8 cellular contexts compared by ENCODE assay signal in genomic region chr19:3556978-3557460, GRCh38. TPM values are rescaled to one million over a fixed set of nuclear protein-coding genes. Genes with fewer than 3 reads are reported as not detected.
DNase-seq lines count a peak whose midpoint lies in the region; ATAC-seq and TF ChIP-seq lines count a peak whose summit lies in the region.

No MANE protein-coding gene starts in this region.

- no peaks in the 10 kb centered on the region for H3K27me3 ChIP-seq in CD4-positive, alpha-beta T cell (ENCODE audit: control insufficient read depth, insufficient read depth, low read length)
- H3K27me3 ChIP-seq in Loucy (ENCODE audit: insufficient read depth, low read length, poor library complexity, severe bottlenecking), result no peaks in the 10 kb centered on the region
- no peaks in the 10 kb centered on the region for H3K27me3 ChIP-seq in neuron (ENCODE audit: insufficient read depth, low read length)
- H3K27me3 ChIP-seq in transverse colon, result no peaks in the 10 kb centered on the region

- CTCF ChIA-PET in CD4-positive, alpha-beta T cell (lab: Charles Lee), result interaction anchor here (1.0 to 3.4 kb wide), 3 partner anchors 9 to 29 kb away, joined by 3 to 33 read pairs (median 4); partner anchors contain the start of gene GIPC3

- H3F3A ChIP-seq in Loucy (ENCODE audit: low read depth), result no peaks in the 10 kb centered on the region

- H3K27ac Mint-ChIP-seq in CD4-positive, alpha-beta T cell, result peak overlapping the region; percentile 93

- 0% methylated on average over 1 to 58 of the region's 60 CpGs for WGBS in transverse colon (ENCODE audit: low coverage in 1 of 2), 2 donors

- peak overlapping the region; percentile 83 for H3K4me3 ChIP-seq in Loucy (ENCODE audit: low read length, poor library complexity, severe bottlenecking)
- H3K4me3 ChIP-seq in neuron (ENCODE audit: low read length), result peak overlapping the region; percentile 62
- H3K4me3 ChIP-seq in transverse colon, result peak overlapping the region; percentile 42 to 99 (median 84)

- peak overlapping the region; percentile 71 for H3K27ac ChIP-seq in CD4-positive, alpha-beta T cell (ENCODE audit: low read depth, low read length)
- H3K27ac ChIP-seq in epithelial cell of prostate (peak overlapping the region; percentile 60), transverse colon (peak overlapping the region; percentile 75 to 95 (median 88))

- H3K36me3 Mint-ChIP-seq in CD4-positive, alpha-beta T cell (ENCODE audit: low read depth), result peaks cover 13% of the 10 kb centered on the region

- peak; percentile 34 to 72 (median 52) for DNase-seq in CD4-positive, alpha-beta T cell
- peak; percentile 41 to 57 for DNase-seq in activated CD8-positive, alpha-beta memory T cell treated with anti-CD3 and anti-CD28 coated beads for 4 hours (ENCODE audit: low read depth in 2 of 2)
- DNase-seq in epithelial cell of prostate (ENCODE audit: low read depth, low spot score), result no peak
- DNase-seq in transverse colon, result peak; percentile 51
- DNase-seq in medulla oblongata (ENCODE audit: extremely low spot score), result no peak

- H3K4me1 ChIP-seq in Loucy (ENCODE audit: insufficient read depth, low read length, poor library complexity, severe bottlenecking) (peaks cover 29% of the 10 kb centered on the region), neuron (ENCODE audit: insufficient read depth, low read length) (peaks cover 14% of the 10 kb centered on the region), transverse colon (peaks cover 11 to 44% (median 27%) of the 10 kb centered on the region in 4 donors)

- H3K9me2 ChIP-seq in Loucy (replicated peaks; ENCODE audit: low read depth, low read length), result no peaks in the 10 kb centered on the region

- no peak for TF ChIP-seq EP300 in transverse colon (IDR thresholded peaks at IDR 0.05; ENCODE audit: low read depth)

- peaks cover 32% of the 10 kb centered on the region; the same call in 1 of the 2 replicates for H3K79me2 ChIP-seq in Loucy (ENCODE audit: insufficient read depth, low read length)

- no peaks in the 10 kb centered on the region for H3K9me3 Mint-ChIP-seq in CD4-positive, alpha-beta T cell

- H2AFZ ChIP-seq in Loucy (ENCODE audit: low read length), result peak overlapping the region; percentile 45; the same call in 1 of the 2 replicates
- H2AFZ ChIP-seq in neuron (ENCODE audit: low read depth, low read length), result peak overlapping the region; percentile 48

- intact Hi-C loops in CD4-positive, alpha-beta T cell (cut with DNase I, micrococcal nuclease), result loop anchor here in 1 of 2 experiments (1.0 kb wide), 3 partner anchors 15 to 70 kb away; partner anchors contain the start of genes FZR1 and HMG20B
- intact Hi-C loops in transverse colon (cut with DNase I; ENCODE audit: low total_unique reads), result no loop called here

- H3K36me3 ChIP-seq in Loucy (ENCODE audit: insufficient read depth, low read length) (no peaks in the 10 kb centered on the region), neuron (ENCODE audit: insufficient read depth, low read length) (no peaks in the 10 kb centered on the region), transverse colon (no peaks in the 10 kb centered on the region)

- no peaks in the 10 kb centered on the region for H3K27me3 Mint-ChIP-seq in CD4-positive, alpha-beta T cell

- H3K9me3 ChIP-seq in CD4-positive, alpha-beta T cell (ENCODE audit: control insufficient read depth, low read length), result no peaks in the 10 kb centered on the region
- no peaks in the 10 kb centered on the region for H3K9me3 ChIP-seq in Loucy (ENCODE audit: insufficient read depth, low read depth, low read length)
- no peaks in the 10 kb centered on the region for H3K9me3 ChIP-seq in neuron (ENCODE audit: low read length)
- H3K9me3 ChIP-seq in transverse colon, result no peaks in the 10 kb centered on the region

- POLR2A ChIA-PET in CD4-positive, alpha-beta T cell (lab: Charles Lee), result interaction anchor here (0.7 to 2.4 kb wide), 11 partner anchors 9 to 843 kb away, joined by 3 to 21 read pairs (median 4); partner anchors contain the start of genes CACTIN, GIPC3, MRPL54 and SH3GL1

- peak overlapping the region; percentile 67 for H3K9ac ChIP-seq in Loucy (ENCODE audit: low read depth, low read length, poor library complexity, severe bottlenecking)

- H3K4me1 Mint-ChIP-seq in CD4-positive, alpha-beta T cell (ENCODE audit: low read depth), result peaks cover 33% of the 10 kb centered on the region

- TF ChIP-seq POLR2A in transverse colon (IDR thresholded peaks at IDR 0.05), result no peak

- in situ Hi-C loops in transverse colon (cut with MboI; ENCODE audit: low pct_ligation_motif_present in 1 of 4, low pct_unique_long_range_greater_than_20kb in 1 of 4, low sequenced_read_pairs in 3 of 4), result no loop called here

- peak; percentile 21 for ATAC-seq in CD4-positive, alpha-beta T cell (ENCODE audit: poor library complexity)
- ATAC-seq in GM21423 (IDR thresholded peaks at IDR 0.05; ENCODE audit: unreplicated experiment), result peak; percentile 28

- peak overlapping the region; percentile 93 for H3K4me3 Mint-ChIP-seq in CD4-positive, alpha-beta T cell

- H3K4me2 ChIP-seq in Loucy (ENCODE audit: low read depth, low read length, poor library complexity, severe bottlenecking), result peak overlapping the region; percentile 80

- peaks cover 10% of the 10 kb centered on the region for H4K20me1 ChIP-seq in Loucy (ENCODE audit: insufficient read depth, low read length, poor library complexity, severe bottlenecking)

- TF ChIP-seq CTCF in CD4-positive, alpha-beta T cell (IDR thresholded peaks at IDR 0.05), result no peak
- no peak for TF ChIP-seq CTCF in Loucy (conservative IDR thresholded peaks at IDR 0.05; ENCODE audit: low read length)
- no peak for TF ChIP-seq CTCF in transverse colon (IDR thresholded peaks at IDR 0.05)

RNA-seq across cellular contexts. Expression of gene MFSD12, which starts 0.4 kb away (rescaled TPM):
- total RNA-seq in CD4-positive, alpha-beta T cell, result 10 to 100 TPM; 62.5 to 65.0 TPM
- 100 to 1,000 TPM in 1 of 4 donors, 10 to 100 TPM in 3; 35.2 to 214 (median 49.2) TPM for total RNA-seq in transverse colon

RNA-seq across cellular contexts. Expression of gene HMG20B, which starts 15.7 kb away (rescaled TPM):
- total RNA-seq in CD4-positive, alpha-beta T cell, result 10 to 100 TPM; 34.3 to 36.6 TPM
- 100 to 1,000 TPM in 3 of 4 donors, 10 to 100 TPM in 1; 88.9 to 555 (median 130) TPM for total RNA-seq in transverse colon

RNA-seq across cellular contexts. Expression of gene TEKTIP1, which starts 18.0 kb away (rescaled TPM):
- 1 to 10 TPM; 5.7 to 6.0 TPM for total RNA-seq in CD4-positive, alpha-beta T cell
- 1 to 10 TPM in 2 of 4 donors, not detected in 2; 2.5 to 5.2 TPM for total RNA-seq in transverse colon

RNA-seq across cellular contexts. Expression of gene GIPC3, which starts 28.3 kb away (rescaled TPM):
- total RNA-seq in CD4-positive, alpha-beta T cell, result 1 to 10 TPM; 1.1 TPM
- total RNA-seq in transverse colon, result under 1 TPM in 3 of 4 donors, not detected in 1; 0.14 to 0.95 (median 0.60) TPM

RNA-seq across cellular contexts. Expression of gene TBXA2R, which starts 49.7 kb away (rescaled TPM):
- under 1 TPM; 0.47 to 0.75 TPM for total RNA-seq in CD4-positive, alpha-beta T cell
- total RNA-seq in transverse colon, result under 1 TPM in 2 of 4 donors, not detected in 2; 0.27 to 0.79 TPM

Comparison
In these comparisons a context has a peak if more than half of its experiments do, and no peak if none do; other contexts are left out.
1. DNase-seq: peak in CD4-positive, alpha-beta T cell (10 of 10), activated CD8-positive, alpha-beta memory T cell treated with anti-CD3 and anti-CD28 coated beads for 4 hours (2 of 2) and transverse colon (single experiment); none in epithelial cell of prostate (single experiment) and medulla oblongata (single experiment).
2. Peak in every context shown above with its lines, with median percentiles within 50 percentile points of each other: H3K27ac ChIP-seq and H3K4me3 ChIP-seq.